Comparison of ENCODE assay signal across 17 cellular contexts in the genomic region with DNA sequence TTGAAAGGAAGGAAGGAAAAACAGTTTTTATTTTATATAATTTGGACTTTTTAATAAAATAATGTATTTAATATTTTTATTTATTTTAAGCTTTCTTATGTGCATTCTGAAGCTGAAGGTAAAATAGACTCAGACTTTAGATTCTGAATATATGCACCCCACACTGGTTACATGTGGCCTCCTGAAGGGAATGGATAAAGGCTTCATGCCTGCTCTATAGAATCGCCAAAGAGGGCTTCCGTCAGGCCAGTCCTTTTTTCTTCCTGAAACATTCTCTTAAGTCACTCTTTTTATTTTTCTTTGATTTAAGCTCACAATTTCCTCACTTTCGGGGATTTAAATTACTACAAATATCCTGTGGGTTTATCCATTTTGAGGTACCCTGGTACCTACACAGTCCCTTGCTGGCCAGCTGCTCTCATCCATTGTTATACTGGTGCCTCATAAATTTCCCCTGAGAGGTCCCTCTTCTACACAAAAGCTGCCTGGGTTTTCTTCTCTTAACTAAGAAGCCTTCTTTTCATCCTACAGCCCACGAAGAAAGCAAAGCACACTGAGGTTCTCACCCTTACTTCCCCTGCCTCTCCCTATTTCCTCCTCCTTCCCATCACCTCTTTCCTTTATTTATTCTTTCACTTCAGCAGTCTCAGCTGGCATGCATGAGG.
DNase-seq lines count a peak whose midpoint lies in the region; ATAC-seq and TF ChIP-seq lines count a peak whose summit lies in the region.
"Had no signal": no experiment of that assay in that cellular context is flagged by ENCODE, and none has a peak within 500 bp of the region (broad histone marks: within the 10 kb centered on the region; RNA-seq: fewer than 3 reads in every experiment).

No MANE protein-coding gene starts in this region.

- H3K4me2 ChIP-seq in osteoblast (ENCODE audit: insufficient read depth, low read length), result no peak overlapping the region

- ATAC-seq in HG03108 (IDR thresholded peaks at IDR 0.05; ENCODE audit: unreplicated experiment), result no peak
- ATAC-seq: CD8-positive, alpha-beta T cell; K562; Right ventricle myocardium inferior had no signal

- H3K4me3 ChIP-seq in A673 (ENCODE audit: low read depth, low read length, poor library complexity, severe bottlenecking) (no peak overlapping the region), HUES48 (ENCODE audit: low read depth, low read length) (no peak overlapping the region), osteoblast (ENCODE audit: insufficient read depth, low read length) (no peak overlapping the region)
- H3K4me3 ChIP-seq: BLaER1 treated with 17β-estradiol and CSF1 and Interleukin-3, amounts not matched to agents 10 nM and 100 nM; K562 had no signal

- no peak overlapping the region for H3K9ac ChIP-seq in HUES48 (ENCODE audit: low read depth, low read length)
- H3K9ac ChIP-seq: BLaER1 treated with 17β-estradiol and CSF1 and Interleukin-3, amounts not matched to agents 10 nM and 100 nM had no signal

- BruUV-seq in A673 (replicated peaks; lab: Mats Ljungman, UMichigan), result no TSS peak

- H4K20me1 ChIP-seq in osteoblast (ENCODE audit: insufficient read depth, low read length), result no peaks in the 10 kb centered on the region
- H4K20me1 ChIP-seq: BLaER1 treated with 17β-estradiol and CSF1 and Interleukin-3, amounts not matched to agents 10 nM and 100 nM had no signal

- peak overlapping the region in 2 of 5 experiments; percentile 26 to 31 for H3K4me3 Mint-ChIP-seq in brain
- no peak overlapping the region for H3K4me3 Mint-ChIP-seq in nephron
- H3K4me3 Mint-ChIP-seq: CD8-positive, alpha-beta T cell had no signal

- no peaks in the 10 kb centered on the region for H3K79me2 ChIP-seq in osteoblast (ENCODE audit: insufficient read depth, low read length)

- POLR2A ChIA-PET in A673 (lab: Charles Lee; ENCODE audit: low non-redundant PET), result no interaction called here

- no peaks in the 10 kb centered on the region for H3K27me3 ChIP-seq in A673 (replicated peaks; ENCODE audit: insufficient read depth, low read depth, low read length, poor library complexity)
- no peaks in the 10 kb centered on the region for H3K27me3 ChIP-seq in HUES48 (ENCODE audit: control insufficient read depth, insufficient read depth, low read length)
- no peaks in the 10 kb centered on the region for H3K27me3 ChIP-seq in osteoblast (ENCODE audit: insufficient read depth, low read length)
- H3K27me3 ChIP-seq: BLaER1 treated with 17β-estradiol and CSF1 and Interleukin-3, amounts not matched to agents 10 nM and 100 nM had no signal

- H3K27me3 Mint-ChIP-seq in brain (no peaks in the 10 kb centered on the region), nephron (ENCODE audit: low read depth) (no peaks in the 10 kb centered on the region)

- H3K27ac Mint-ChIP-seq in brain (peak overlapping the region; percentile 16 to 94 (median 74)), nephron (peak overlapping the region; percentile 45 to 82 (median 71))
- H3K27ac Mint-ChIP-seq: CD8-positive, alpha-beta T cell had no signal

- H3K27ac ChIP-seq in A673 (ENCODE audit: low read depth, low read length, poor library complexity, severe bottlenecking) (peak overlapping the region; percentile 47), HUES48 (ENCODE audit: low read depth, low read length) (peak overlapping the region; percentile 59), osteoblast (ENCODE audit: low read depth, low read length) (no peak overlapping the region)
- H3K27ac ChIP-seq: BLaER1 treated with 17β-estradiol and CSF1 and Interleukin-3, amounts not matched to agents 10 nM and 100 nM had no signal

- no peak for TF ChIP-seq CTCF in A673 (conservative IDR thresholded peaks at IDR 0.05; ENCODE audit: low read depth, low read length)
- no peak for TF ChIP-seq CTCF in brain (conservative IDR thresholded peaks at IDR 0.05)
- no peak for TF ChIP-seq CTCF in nephron (IDR thresholded peaks at IDR 0.05; ENCODE audit: unreplicated experiment in 3 of 3)
- TF ChIP-seq CTCF in osteoblast (IDR thresholded peaks at IDR 0.05; ENCODE audit: extremely low read depth, low read depth, low read length), result no peak

- no peak overlapping the region for H2AFZ ChIP-seq in osteoblast (ENCODE audit: low read length)

- H3K36me3 ChIP-seq in A673 (ENCODE audit: insufficient read depth, low read length, poor library complexity, severe bottlenecking), result no peaks in the 10 kb centered on the region
- no peaks in the 10 kb centered on the region for H3K36me3 ChIP-seq in HUES48 (ENCODE audit: control insufficient read depth, insufficient read depth, low read length)
- H3K36me3 ChIP-seq in osteoblast (ENCODE audit: insufficient read depth, low read length), result no peaks in the 10 kb centered on the region
- H3K36me3 ChIP-seq: BLaER1 treated with 17β-estradiol and CSF1 and Interleukin-3, amounts not matched to agents 10 nM and 100 nM had no signal

- no peaks in the 10 kb centered on the region for H3K9me3 Mint-ChIP-seq in brain
- no peaks in the 10 kb centered on the region for H3K9me3 Mint-ChIP-seq in nephron
- H3K9me3 Mint-ChIP-seq: CD8-positive, alpha-beta T cell had no signal

- no peak for DNase-seq in A673 (ENCODE audit: low spot score)
- no peak for DNase-seq in NCI-H187 treated with DMSO at 0.1 percent for 48 hours (lab: John Stamatoyannopoulos, UW)
- DNase-seq in osteoblast (ENCODE audit: insufficient read length, low spot score, missing footprints), result no peak
- DNase-seq: Calu3; CD8-positive, alpha-beta T cell; H7; NCI-H1694 treated with DMSO at 0.1 percent for 48 hours; NCI-H2171 treated with DMSO at 0.1 percent for 48 hours; NCI-H446 treated with DMSO at 0.1 percent for 48 hours; NCI-H774 had no signal

- H3K9me3 ChIP-seq in A673 (ENCODE audit: low read depth, low read length, poor library complexity, severe bottlenecking), result no peaks in the 10 kb centered on the region
- H3K9me3 ChIP-seq in HUES48 (ENCODE audit: control insufficient read depth, insufficient read depth, low read length), result no peaks in the 10 kb centered on the region
- H3K9me3 ChIP-seq in osteoblast (ENCODE audit: low read depth, low read length), result no peaks in the 10 kb centered on the region
- H3K9me3 ChIP-seq: BLaER1 treated with 17β-estradiol and CSF1 and Interleukin-3, amounts not matched to agents 10 nM and 100 nM had no signal

- H3K4me1 Mint-ChIP-seq in brain, result peaks cover 36% of the 10 kb centered on the region
- H3K4me1 Mint-ChIP-seq in nephron, result peaks cover 29% of the 10 kb centered on the region

- CTCF ChIA-PET in A673 (lab: Charles Lee), result no interaction called here

- intact Hi-C loops in A673 (cut with micrococcal nuclease; ENCODE audit: unreplicated experiment), result no loop called here

- peaks cover 62% of the 10 kb centered on the region for H3K4me1 ChIP-seq in A673 (ENCODE audit: insufficient read depth, low read length, poor library complexity, severe bottlenecking)
- peaks cover 15% of the 10 kb centered on the region for H3K4me1 ChIP-seq in HUES48 (ENCODE audit: control insufficient read depth, insufficient read depth, low read length)
- H3K4me1 ChIP-seq in osteoblast (ENCODE audit: insufficient read depth, low read length), result peaks cover 8% of the 10 kb centered on the region

- H3K36me3 Mint-ChIP-seq in brain (peaks cover 34% of the 10 kb centered on the region), nephron (ENCODE audit: low read depth) (peaks cover 16% of the 10 kb centered on the region)
- H3K36me3 Mint-ChIP-seq: CD8-positive, alpha-beta T cell had no signal
